Comparison of ENCODE assay signal across 1 cellular context in genomic region chr19:6472713-6473112, GRCh38.
TF ChIP-seq lines count a peak whose summit lies in the region.

No MANE protein-coding gene starts in this region.

TF ChIP-seq in HCT116, 20 proteins besides CTCF, POLR2A, EP300 and RAD21:
- TF ChIP-seq POLR2AphosphoS5 (IDR thresholded peaks at IDR 0.05; ENCODE audit: low read depth, low read length) = no peak
